12 cellular contexts compared by ENCODE assay signal in genomic region chr12:108304633-108305032, GRCh38. TPM values are rescaled to one million over a fixed set of nuclear protein-coding genes. Genes with fewer than 3 reads are reported as not detected.
DNase-seq lines count a peak whose midpoint lies in the region; ATAC-seq and TF ChIP-seq lines count a peak whose summit lies in the region.
"Had no signal": no experiment of that assay in that cellular context is flagged by ENCODE, and none has a peak within 500 bp of the region (broad histone marks: within the 10 kb centered on the region; RNA-seq: fewer than 3 reads in every experiment).

No MANE protein-coding gene starts in this region.

- H3K27ac ChIP-seq in endodermal cell (ENCODE audit: low read depth, low read length): no peak overlapping the region
- peak overlapping the region; percentile 83 to 90 for H3K27ac ChIP-seq in tibial artery

- intact Hi-C loops in tibial artery (cut with DNase I; ENCODE audit: low total_unique reads): loop anchor here (5.0 kb wide), 1 partner anchor 38 kb away; no protein-coding TSS in a partner anchor

- H3K4me3 ChIP-seq in endodermal cell (ENCODE audit: low read length) (no peak overlapping the region), tibial artery (no peak overlapping the region)

- peak overlapping the region; percentile 1 for H3K27ac Mint-ChIP-seq in T-helper 17 cell
- peak overlapping the region; percentile 59 for H3K27ac Mint-ChIP-seq in endodermal cell
- H3K27ac Mint-ChIP-seq in nephron: peak overlapping the region; percentile 74 to 96 (median 93)
- H3K27ac Mint-ChIP-seq: activated CD4-positive, alpha-beta T cell treated with anti-CD3 and anti-CD28 coated beads, Interleukin-2, amount 10 ng/mL, durations not matched to agents 24 days and 14 days; stimulated activated naive CD8-positive, alpha-beta T cell treated with anti-CD3 and anti-CD28 coated beads, Interleukin-15, Interleukin-2, amounts not matched to agents 100 ng/mL and 50 ng/mL, for 24 hours had no signal

- no peak for ATAC-seq in T-helper 17 cell
- no peak for ATAC-seq in GM19467 (IDR thresholded peaks at IDR 0.05; ENCODE audit: unreplicated experiment)
- no peak for ATAC-seq in GM21723 (IDR thresholded peaks at IDR 0.05; ENCODE audit: unreplicated experiment)

- TF ChIP-seq CTCF in endodermal cell (conservative IDR thresholded peaks at IDR 0.05): no peak
- no peak for TF ChIP-seq CTCF in nephron (IDR thresholded peaks at IDR 0.05; ENCODE audit: unreplicated experiment in 3 of 3)
- no peak for TF ChIP-seq CTCF in tibial artery (IDR thresholded peaks at IDR 0.05)

- H3K4me3 Mint-ChIP-seq in T-helper 17 cell (no peak overlapping the region), endodermal cell (no peak overlapping the region), nephron (peak overlapping the region; percentile 10 to 31 (median 24))
- H3K4me3 Mint-ChIP-seq: activated CD4-positive, alpha-beta T cell treated with anti-CD3 and anti-CD28 coated beads, Interleukin-2, amount 10 ng/mL, durations not matched to agents 24 days and 14 days; stimulated activated naive CD8-positive, alpha-beta T cell treated with anti-CD3 and anti-CD28 coated beads, Interleukin-15, Interleukin-2, amounts not matched to agents 100 ng/mL and 50 ng/mL, for 24 hours had no signal

- 58 to 62% methylated on average over 5 to 7 of the region's 7 CpGs for WGBS in endodermal cell (ENCODE audit: insufficient coverage in 1 of 2, insufficient read length in 1 of 2), 2 experiments

- H3K4me1 ChIP-seq in endodermal cell (ENCODE audit: control insufficient read depth, insufficient read depth, low read length) (peaks cover 9% of the 10 kb centered on the region), tibial artery (peaks cover 0 to 79% (median 56%) of the 10 kb centered on the region in 4 donors)

- H3K4me1 Mint-ChIP-seq in T-helper 17 cell (peaks cover 14% of the 10 kb centered on the region), endodermal cell (peaks cover 41% of the 10 kb centered on the region), nephron (peaks cover 63% of the 10 kb centered on the region)

- H3K36me3 ChIP-seq in endodermal cell (ENCODE audit: control insufficient read depth, insufficient read depth, low read length) (no peaks in the 10 kb centered on the region), tibial artery (no peaks in the 10 kb centered on the region)

- H3K27me3 ChIP-seq in endodermal cell (ENCODE audit: control insufficient read depth, insufficient read depth, low read length, poor library complexity, severe bottlenecking) (no peaks in the 10 kb centered on the region), tibial artery (no peaks in the 10 kb centered on the region)

- H3K9me3 Mint-ChIP-seq in endodermal cell (no peaks in the 10 kb centered on the region), nephron (no peaks in the 10 kb centered on the region)
- H3K9me3 Mint-ChIP-seq: activated CD4-positive, alpha-beta T cell treated with anti-CD3 and anti-CD28 coated beads, Interleukin-2, amount 10 ng/mL, durations not matched to agents 24 days and 14 days; stimulated activated naive CD8-positive, alpha-beta T cell treated with anti-CD3 and anti-CD28 coated beads, Interleukin-15, Interleukin-2, amounts not matched to agents 100 ng/mL and 50 ng/mL, for 24 hours had no signal

- no peaks in the 10 kb centered on the region for H3K9me3 ChIP-seq in T-helper 17 cell (ENCODE audit: control insufficient read depth, low read length, poor library complexity, severe bottlenecking)
- H3K9me3 ChIP-seq in endodermal cell (ENCODE audit: control insufficient read depth, low read length): no peaks in the 10 kb centered on the region
- no peaks in the 10 kb centered on the region for H3K9me3 ChIP-seq in tibial artery

- H3K36me3 Mint-ChIP-seq in T-helper 17 cell (ENCODE audit: low read depth): peaks cover 3% of the 10 kb centered on the region
- H3K36me3 Mint-ChIP-seq in endodermal cell (ENCODE audit: low read depth): no peaks in the 10 kb centered on the region
- no peaks in the 10 kb centered on the region for H3K36me3 Mint-ChIP-seq in nephron (ENCODE audit: low read depth)

- H3K27me3 Mint-ChIP-seq in T-helper 17 cell: peaks cover 47% of the 10 kb centered on the region
- no peaks in the 10 kb centered on the region for H3K27me3 Mint-ChIP-seq in endodermal cell (ENCODE audit: insufficient read depth)
- H3K27me3 Mint-ChIP-seq in nephron (ENCODE audit: low read depth): peaks cover 23% of the 10 kb centered on the region
- H3K27me3 Mint-ChIP-seq: stimulated activated naive CD8-positive, alpha-beta T cell treated with anti-CD3 and anti-CD28 coated beads, Interleukin-15, Interleukin-2, amounts not matched to agents 100 ng/mL and 50 ng/mL, for 24 hours had no signal

- DNase-seq in T-helper 17 cell (no peak), endodermal cell (peak; percentile 94), tibial artery (no peak), anterior cingulate cortex (lab: John Stamatoyannopoulos, UW) (no peak)
- DNase-seq: activated CD4-positive, alpha-beta T cell treated with anti-CD3 and anti-CD28 coated beads, Interleukin-2, amount 10 ng/mL, durations not matched to agents 24 days and 14 days; activated gamma-delta T cell treated with Interleukin-2 at 50 U/mL for 16 hours; NCI-H2171; stimulated activated CD4-positive, alpha-beta T cell treated with anti-CD3 and anti-CD28 coated beads, Interleukin-4, amount 100 ng/mL, for 4 hours had no signal

- H3K9ac ChIP-seq in endodermal cell (ENCODE audit: extremely low read depth, low read length, poor library complexity, severe bottlenecking): no peak overlapping the region

RNA-seq across cellular contexts. Expression of gene CMKLR1, which starts 34.5 kb away (rescaled TPM):
- total RNA-seq in T-helper 17 cell (under 1 TPM in 1 of 2 donors, not detected in 1; 0.22 TPM), endodermal cell (not detected)
- 0.21 TPM for polyA plus RNA-seq in endodermal cell (2013, experiment 1 of 2)
- polyA plus RNA-seq in endodermal cell (2013, experiment 2 of 2): 0.25 TPM
- total RNA-seq: activated CD4-positive, alpha-beta T cell treated with anti-CD3 and anti-CD28 coated beads, Interleukin-2, amount 10 ng/mL, durations not matched to agents 24 days and 14 days had no signal

Comparison
In these comparisons a context has a peak if more than half of its experiments do, and no peak if none do; other contexts are left out.
1. H3K27ac Mint-ChIP-seq: peak in every context shown above with its lines; median percentile 93 in nephron; 59 in endodermal cell; 1 in T-helper 17 cell.
2. H3K4me3 Mint-ChIP-seq: peak in nephron (3 of 3); none in T-helper 17 cell (single experiment) and endodermal cell (single experiment).